11 cellular contexts compared by ENCODE assay signal in genomic region chr12:32589165-32589891, GRCh38.
DNase-seq lines count a peak whose midpoint lies in the region; ATAC-seq and TF ChIP-seq lines count a peak whose summit lies in the region.
"Had no signal": no experiment of that assay in that cellular context is flagged by ENCODE, and none has a peak within 500 bp of the region (broad histone marks: within the 10 kb centered on the region; RNA-seq: fewer than 3 reads in every experiment).

No MANE protein-coding gene starts in this region.

- H3K9me2 ChIP-seq in hepatocyte (replicated peaks; ENCODE audit: insufficient read depth), result no peaks in the 10 kb centered on the region

- no peaks in the 10 kb centered on the region for H3K36me3 Mint-ChIP-seq in activated T-cell treated with anti-CD3 and anti-CD28 coated beads, Interleukin-2, amount 50 U/mL, for 72 hours (ENCODE audit: insufficient read depth in 2 of 2)
- no peaks in the 10 kb centered on the region for H3K36me3 Mint-ChIP-seq in activated T-helper 17 cell treated with anti-CD3 and anti-CD28 coated beads, Interleukin-2, amount 50 U/mL, for 72 hours (ENCODE audit: low read depth)
- no peaks in the 10 kb centered on the region for H3K36me3 Mint-ChIP-seq in stimulated activated naive B cell treated with anti-CD40 and anti-IgM and Interleukin-4, amounts not matched to agents 10 μg/mL and 1 μg/mL and 100 μg/mL, for 72 hours

- H3K27ac Mint-ChIP-seq in activated T-cell treated with anti-CD3 and anti-CD28 coated beads, Interleukin-2, amount 50 U/mL, for 72 hours, result peak overlapping the region; percentile 94
- no peak overlapping the region for H3K27ac Mint-ChIP-seq in activated T-helper 17 cell treated with anti-CD3 and anti-CD28 coated beads, Interleukin-2, amount 50 U/mL, for 72 hours
- H3K27ac Mint-ChIP-seq in stimulated activated naive B cell treated with anti-CD40 and anti-IgM and Interleukin-4, amounts not matched to agents 10 μg/mL and 1 μg/mL and 100 μg/mL, for 72 hours, result no peak overlapping the region

- H3K27ac ChIP-seq in HL-60 (replicated peaks) (peak overlapping the region; percentile 94), hepatocyte (no peak overlapping the region)

- WGBS in hepatocyte (ENCODE audit: low lambda C conversion rate, missing lambda C conversion rate), result 55% methylated on average over 4 of the region's 4 CpGs

- peaks cover 1% of the 10 kb centered on the region for H3K79me2 ChIP-seq in hepatocyte

- H3K9me3 ChIP-seq in hepatocyte (ENCODE audit: low read depth), result no peaks in the 10 kb centered on the region

- peaks cover 3% of the 10 kb centered on the region for H4K20me1 ChIP-seq in hepatocyte (ENCODE audit: insufficient read depth, poor library complexity, severe bottlenecking)

- no peak overlapping the region for H2AFZ ChIP-seq in hepatocyte

- no peak overlapping the region for H3K4me2 ChIP-seq in hepatocyte

- H3K4me1 Mint-ChIP-seq in activated T-cell treated with anti-CD3 and anti-CD28 coated beads, Interleukin-2, amount 50 U/mL, for 72 hours (ENCODE audit: low read depth), result peaks cover 50% of the 10 kb centered on the region
- peaks cover 13% of the 10 kb centered on the region for H3K4me1 Mint-ChIP-seq in activated T-helper 17 cell treated with anti-CD3 and anti-CD28 coated beads, Interleukin-2, amount 50 U/mL, for 72 hours
- H3K4me1 Mint-ChIP-seq in stimulated activated naive B cell treated with anti-CD40 and anti-IgM and Interleukin-4, amounts not matched to agents 10 μg/mL and 1 μg/mL and 100 μg/mL, for 72 hours, result peaks cover 12 to 15% of the 10 kb centered on the region in 2 donors

- ATAC-seq in activated T-cell treated with anti-CD3 and anti-CD28 coated beads, Interleukin-2, amount 50 U/mL, for 72 hours (replicated peaks in 1 of 2), result peak; percentile 90
- ATAC-seq in activated T-helper 17 cell treated with anti-CD3 and anti-CD28 coated beads, Interleukin-2, amount 50 U/mL, for 72 hours (replicated peaks), result peak; percentile 29
- peak; percentile 57 to 69 for ATAC-seq in stimulated activated naive B cell treated with anti-CD40 and anti-IgM and Interleukin-4, amounts not matched to agents 10 μg/mL and 1 μg/mL and 100 μg/mL, for 72 hours (replicated peaks)
- no peak for ATAC-seq in GM21526 (IDR thresholded peaks at IDR 0.05; ENCODE audit: low FRiP score, unreplicated experiment)

- peak; percentile 6 to 8 for DNase-seq in activated T-cell treated with anti-CD3 and anti-CD28 coated beads, Interleukin-2, amount 50 U/mL, for 72 hours
- DNase-seq in activated T-cell treated with anti-CD3 and anti-CD28 coated beads for 4 hours (no peak), HL-60 (ENCODE audit: low read depth in 1 of 2, low spot score in 1 of 2) (peak; percentile 77 to 86), hepatocyte (ENCODE audit: low spot score) (no peak), NCI-H2196 (lab: John Stamatoyannopoulos, UW; ENCODE audit: unreplicated experiment) (no peak)
- DNase-seq in stimulated activated naive B cell treated with anti-CD40 and anti-IgM and Interleukin-4, amounts not matched to agents 10 μg/mL and 1 μg/mL and 100 μg/mL, for 72 hours, result no peak
- DNase-seq: glutamatergic neuron; NCI-H748 treated with DMSO at 0.1 percent for 48 hours; stimulated activated CD8-positive, alpha-beta memory T cell treated with anti-CD3 and anti-CD28 coated beads, Interleukin-4, amount 100 ng/mL, for 48 hours had no signal

- H3K4me3 ChIP-seq in HL-60 (replicated peaks; ENCODE audit: insufficient read depth, low read length) (no peak overlapping the region), hepatocyte (no peak overlapping the region)

- peaks cover 2 to 4% of the 10 kb centered on the region in 2 donors for H3K9me3 Mint-ChIP-seq in activated T-cell treated with anti-CD3 and anti-CD28 coated beads, Interleukin-2, amount 50 U/mL, for 72 hours
- H3K9me3 Mint-ChIP-seq in activated T-helper 17 cell treated with anti-CD3 and anti-CD28 coated beads, Interleukin-2, amount 50 U/mL, for 72 hours, result no peaks in the 10 kb centered on the region
- no peaks in the 10 kb centered on the region for H3K9me3 Mint-ChIP-seq in stimulated activated naive B cell treated with anti-CD40 and anti-IgM and Interleukin-4, amounts not matched to agents 10 μg/mL and 1 μg/mL and 100 μg/mL, for 72 hours

- H3K4me3 Mint-ChIP-seq in activated T-cell treated with anti-CD3 and anti-CD28 coated beads, Interleukin-2, amount 50 U/mL, for 72 hours, result peak overlapping the region; percentile 15 to 60
- no peak overlapping the region for H3K4me3 Mint-ChIP-seq in activated T-helper 17 cell treated with anti-CD3 and anti-CD28 coated beads, Interleukin-2, amount 50 U/mL, for 72 hours
- no peak overlapping the region for H3K4me3 Mint-ChIP-seq in stimulated activated naive B cell treated with anti-CD40 and anti-IgM and Interleukin-4, amounts not matched to agents 10 μg/mL and 1 μg/mL and 100 μg/mL, for 72 hours

- TF ChIP-seq CTCF in HL-60 (IDR thresholded peaks at IDR 0.05; ENCODE audit: insufficient read depth, low read length) (no peak), hepatocyte (IDR thresholded peaks at IDR 0.05; ENCODE audit: poor library complexity) (no peak)

- no peaks in the 10 kb centered on the region for H3K27me3 ChIP-seq in HL-60 (ENCODE audit: insufficient read depth, poor library complexity, severe bottlenecking)
- no peaks in the 10 kb centered on the region for H3K27me3 ChIP-seq in hepatocyte

- H3K27me3 Mint-ChIP-seq in activated T-cell treated with anti-CD3 and anti-CD28 coated beads, Interleukin-2, amount 50 U/mL, for 72 hours (ENCODE audit: low read depth), result no peaks in the 10 kb centered on the region
- no peaks in the 10 kb centered on the region for H3K27me3 Mint-ChIP-seq in activated T-helper 17 cell treated with anti-CD3 and anti-CD28 coated beads, Interleukin-2, amount 50 U/mL, for 72 hours
- no peaks in the 10 kb centered on the region for H3K27me3 Mint-ChIP-seq in stimulated activated naive B cell treated with anti-CD40 and anti-IgM and Interleukin-4, amounts not matched to agents 10 μg/mL and 1 μg/mL and 100 μg/mL, for 72 hours

- no peaks in the 10 kb centered on the region for H3K4me1 ChIP-seq in hepatocyte (ENCODE audit: insufficient read depth)

- H3K36me3 ChIP-seq in hepatocyte (replicated peaks; ENCODE audit: insufficient read depth, low read depth), result no peaks in the 10 kb centered on the region

Comparison
In these comparisons a context has a peak if more than half of its experiments do, and no peak if none do; other contexts are left out.
1. DNase-seq: peak in activated T-cell treated with anti-CD3 and anti-CD28 coated beads, Interleukin-2, amount 50 U/mL, for 72 hours (2 of 2) and HL-60 (2 of 2); none in activated T-cell treated with anti-CD3 and anti-CD28 coated beads for 4 hours (single experiment), stimulated activated naive B cell treated with anti-CD40 and anti-IgM and Interleukin-4, amounts not matched to agents 10 μg/mL and 1 μg/mL and 100 μg/mL, for 72 hours (single experiment), hepatocyte (single experiment) and NCI-H2196 (single experiment).
2. H3K4me3 Mint-ChIP-seq: peak in activated T-cell treated with anti-CD3 and anti-CD28 coated beads, Interleukin-2, amount 50 U/mL, for 72 hours (2 of 2); none in activated T-helper 17 cell treated with anti-CD3 and anti-CD28 coated beads, Interleukin-2, amount 50 U/mL, for 72 hours (single experiment) and stimulated activated naive B cell treated with anti-CD40 and anti-IgM and Interleukin-4, amounts not matched to agents 10 μg/mL and 1 μg/mL and 100 μg/mL, for 72 hours (0 of 2).